In genomic region chr7:73345538-73345937, GRCh38 we compare ENCODE assay signal across 1 cellular context.
TF ChIP-seq lines count a peak whose summit lies in the region.

No MANE protein-coding gene starts in this region.

TF ChIP-seq in HepG2, 621 proteins besides CTCF, POLR2A, EP300 and RAD21 (continued from another document):
- TF ChIP-seq ARID5B (CRISPR knock-in tag; IDR thresholded peaks at IDR 0.05): 0 out of 2 replicates have a peak, but pooled peaks have one; percentile 9
- TF ChIP-seq SIX4 (CRISPR knock-in tag; IDR thresholded peaks at IDR 0.05): no peak
- peak; percentile 59; the same call in 1 of the 2 replicates for TF ChIP-seq TFAP4 (IDR thresholded peaks at IDR 0.05; ENCODE audit: borderline replicate concordance, low read depth)
- 0 out of 2 replicates have a peak, but pooled peaks have one; percentile 45 for TF ChIP-seq NCOR1 (IDR thresholded peaks at IDR 0.05; ENCODE audit: borderline replicate concordance, low read length)
- TF ChIP-seq MAZ (IDR thresholded peaks at IDR 0.05; ENCODE audit: borderline replicate concordance, low read depth, low read length): no peak
- 0 out of 2 replicates have a peak, but pooled peaks have one; percentile 34 for TF ChIP-seq MAZ (CRISPR knock-in tag; IDR thresholded peaks at IDR 0.05; ENCODE audit: low read depth)
- no peak for TF ChIP-seq THYN1 (CRISPR knock-in tag; IDR thresholded peaks at IDR 0.05; ENCODE audit: borderline replicate concordance, low read depth)
- TF ChIP-seq KMT2B (CRISPR knock-in tag; IDR thresholded peaks at IDR 0.05): 0 out of 2 replicates have a peak, but pooled peaks have one; percentile 32
- peak; percentile 49 for TF ChIP-seq SOX5 (CRISPR knock-in tag; IDR thresholded peaks at IDR 0.05; ENCODE audit: borderline replicate concordance)
- TF ChIP-seq SIX1 (CRISPR knock-in tag; IDR thresholded peaks at IDR 0.05; ENCODE audit: borderline replicate concordance): peak; percentile 51; the same call in 1 of the 2 replicates
- TF ChIP-seq POLR2AphosphoS5 (IDR thresholded peaks at IDR 0.05; ENCODE audit: low read depth, low read length): peak; percentile 59; the same call in 1 of the 2 replicates
- no peak for TF ChIP-seq NONO (IDR thresholded peaks at IDR 0.05)
- TF ChIP-seq NONO (CRISPR knock-in tag; conservative IDR thresholded peaks at IDR 0.05): peak; percentile 28; the same call in 1 of the 2 replicates
- TF ChIP-seq U2AF2 (IDR thresholded peaks at IDR 0.05; ENCODE audit: low read depth, low read length): no peak
- TF ChIP-seq ZNF713 (CRISPR knock-in tag; IDR thresholded peaks at IDR 0.05): no peak
- peak; percentile 70 for TF ChIP-seq NR2F6 (IDR thresholded peaks at IDR 0.05)
- peak; percentile 61; the same call in 1 of the 2 replicates for TF ChIP-seq NR2F6 (CRISPR knock-in tag; IDR thresholded peaks at IDR 0.05)
- no peak for TF ChIP-seq ZKSCAN1 (IDR thresholded peaks at IDR 0.05; ENCODE audit: low read length)
- TF ChIP-seq, protein P1, sequence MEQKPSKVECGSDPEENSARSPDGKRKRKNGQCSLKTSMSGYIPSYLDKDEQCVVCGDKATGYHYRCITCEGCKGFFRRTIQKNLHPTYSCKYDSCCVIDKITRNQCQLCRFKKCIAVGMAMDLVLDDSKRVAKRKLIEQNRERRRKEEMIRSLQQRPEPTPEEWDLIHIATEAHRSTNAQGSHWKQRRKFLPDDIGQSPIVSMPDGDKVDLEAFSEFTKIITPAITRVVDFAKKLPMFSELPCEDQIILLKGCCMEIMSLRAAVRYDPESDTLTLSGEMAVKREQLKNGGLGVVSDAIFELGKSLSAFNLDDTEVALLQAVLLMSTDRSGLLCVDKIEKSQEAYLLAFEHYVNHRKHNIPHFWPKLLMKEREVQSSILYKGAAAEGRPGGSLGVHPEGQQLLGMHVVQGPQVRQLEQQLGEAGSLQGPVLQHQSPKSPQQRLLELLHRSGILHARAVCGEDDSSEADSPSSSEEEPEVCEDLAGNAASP (CRISPR knock-in tag; IDR thresholded peaks at IDR 0.05; ENCODE audit: borderline replicate concordance): peak; percentile 27; the same call in 1 of the 2 replicates
- peak; percentile 98 for TF ChIP-seq ZNF652 (CRISPR knock-in tag; IDR thresholded peaks at IDR 0.05; ENCODE audit: borderline replicate concordance, low read depth)
- TF ChIP-seq, protein P2, sequence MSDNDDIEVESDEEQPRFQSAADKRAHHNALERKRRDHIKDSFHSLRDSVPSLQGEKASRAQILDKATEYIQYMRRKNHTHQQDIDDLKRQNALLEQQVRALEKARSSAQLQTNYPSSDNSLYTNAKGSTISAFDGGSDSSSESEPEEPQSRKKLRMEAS (IDR thresholded peaks at IDR 0.05): peak; percentile 7; the same call in 1 of the 2 replicates
- TF ChIP-seq SOX6 (IDR thresholded peaks at IDR 0.05): no peak
- TF ChIP-seq SOX6 (CRISPR knock-in tag; IDR thresholded peaks at IDR 0.05): peak; percentile 43
- peak; percentile 33; the same call in 1 of the 2 replicates for TF ChIP-seq PHF21A (CRISPR knock-in tag; IDR thresholded peaks at IDR 0.05)
- TF ChIP-seq POLR2G (IDR thresholded peaks at IDR 0.05; ENCODE audit: low read depth, low read length): peak; percentile 75
- TF ChIP-seq CSRNP2 (CRISPR knock-in tag; conservative IDR thresholded peaks at IDR 0.05; ENCODE audit: low read depth): no peak
